14 cellular contexts compared by ENCODE assay signal in genomic region chr2:26913599-26914285, GRCh38. TPM values are rescaled to one million over a fixed set of nuclear protein-coding genes. Genes with fewer than 3 reads are reported as not detected.
DNase-seq lines count a peak whose midpoint lies in the region; ATAC-seq and TF ChIP-seq lines count a peak whose summit lies in the region.
"Had no signal": no experiment of that assay in that cellular context is flagged by ENCODE, and none has a peak within 500 bp of the region (broad histone marks: within the 10 kb centered on the region; RNA-seq: fewer than 3 reads in every experiment).

No MANE protein-coding gene starts in this region.

- no TSS peak for BruUV-seq in A673 (replicated peaks; lab: Mats Ljungman, UMichigan)

- DNase-seq in A673 (ENCODE audit: low spot score): peak; percentile 29
- no peak for DNase-seq in WERI-Rb-1
- DNase-seq in fibroblast of peridontal ligament (ENCODE audit: extremely low read depth): peak; percentile 26
- peak; percentile 39 for DNase-seq in midbrain (lab: John Stamatoyannopoulos, UW)
- no peak for DNase-seq in mucosa of descending colon
- DNase-seq in mesenteric fat pad (ENCODE audit: low spot score): no peak
- no peak for DNase-seq in GM19238 (ENCODE audit: insufficient read length, low spot score)
- DNase-seq: activated naive CD8-positive, alpha-beta T cell treated with anti-CD3 and anti-CD28 coated beads, Interleukin-2, amount 50 U/mL, for 24 hours; NCI-H1436; ovary had no signal

- H3K9me3 ChIP-seq in A673 (ENCODE audit: low read depth, low read length, poor library complexity, severe bottlenecking) (no peaks in the 10 kb centered on the region), WERI-Rb-1 (ENCODE audit: severe bottlenecking) (no peaks in the 10 kb centered on the region), mucosa of descending colon (no peaks in the 10 kb centered on the region)
- H3K9me3 ChIP-seq: ovary had no signal

- H3K4me3 ChIP-seq in A673 (ENCODE audit: low read depth, low read length, poor library complexity, severe bottlenecking): no peak overlapping the region
- H3K4me3 ChIP-seq in WERI-Rb-1 (ENCODE audit: low read depth, low read length): no peak overlapping the region
- no peak overlapping the region for H3K4me3 ChIP-seq in mucosa of descending colon
- H3K4me3 ChIP-seq: ovary, SK-N-MC had no signal

- peak overlapping the region; percentile 66 for H3K27ac ChIP-seq in A673 (ENCODE audit: low read depth, low read length, poor library complexity, severe bottlenecking)
- H3K27ac ChIP-seq in WERI-Rb-1: peak overlapping the region; percentile 60
- H3K27ac ChIP-seq: ovary, SK-N-MC, VCaP had no signal

- intact Hi-C loops in A673 (cut with micrococcal nuclease; ENCODE audit: unreplicated experiment) (no loop called here), mucosa of descending colon (cut with DNase I, micrococcal nuclease) (no loop called here)

- H3K4me1 ChIP-seq in A673 (ENCODE audit: insufficient read depth, low read length, poor library complexity, severe bottlenecking) (peaks cover 46% of the 10 kb centered on the region), mucosa of descending colon (ENCODE audit: low read depth) (no peaks in the 10 kb centered on the region)

- no peaks in the 10 kb centered on the region for H3K27me3 ChIP-seq in A673 (replicated peaks; ENCODE audit: insufficient read depth, low read depth, low read length, poor library complexity)
- H3K27me3 ChIP-seq in WERI-Rb-1 (ENCODE audit: insufficient read depth, low read depth, severe bottlenecking): no peaks in the 10 kb centered on the region
- H3K27me3 ChIP-seq: ovary had no signal

- CTCF ChIA-PET in A673 (lab: Charles Lee): interaction anchor here (2.9 kb wide), 1 partner anchor 9 kb away, joined by 17 read pairs; no protein-coding TSS in a partner anchor

- ATAC-seq in mucosa of descending colon (no peak), HG03175 (IDR thresholded peaks at IDR 0.05; ENCODE audit: unreplicated experiment) (no peak)
- ATAC-seq: activated naive CD8-positive, alpha-beta T cell treated with anti-CD3 and anti-CD28 coated beads, Interleukin-2, amount 50 U/mL, for 24 hours had no signal

- POLR2A ChIA-PET in A673 (lab: Charles Lee; ENCODE audit: low non-redundant PET): no interaction called here

- no peak for TF ChIP-seq CTCF in A673 (conservative IDR thresholded peaks at IDR 0.05; ENCODE audit: low read depth, low read length)
- no peak for TF ChIP-seq CTCF in WERI-Rb-1 (IDR thresholded peaks at IDR 0.05; ENCODE audit: low read depth, low read length)
- TF ChIP-seq CTCF in mucosa of descending colon (IDR thresholded peaks at IDR 0.05): no peak

- peaks cover 24% of the 10 kb centered on the region for H3K36me3 ChIP-seq in A673 (ENCODE audit: insufficient read depth, low read length, poor library complexity, severe bottlenecking)
- peaks cover 60% of the 10 kb centered on the region for H3K36me3 ChIP-seq in WERI-Rb-1
- no peaks in the 10 kb centered on the region for H3K36me3 ChIP-seq in mucosa of descending colon (ENCODE audit: low read depth)
- H3K36me3 ChIP-seq: ovary had no signal

RNA-seq across cellular contexts. Expression of gene MAPRE3, which starts 56.7 kb away (rescaled TPM):
- total RNA-seq in A673 (2021): 8.4 and 9.0 TPM in 2 replicates
- total RNA-seq in mucosa of descending colon: 10 to 100 TPM; 23.9 to 36.1 (median 35.6) TPM
- 65.2 TPM for total RNA-seq in mesenteric fat pad
- total RNA-seq: OCI-LY7 had no signal

Comparison
In these comparisons a context has a peak if more than half of its experiments do, and no peak if none do; other contexts are left out.
1. DNase-seq: peak in A673 (single experiment), fibroblast of peridontal ligament (single experiment) and midbrain (single experiment); none in WERI-Rb-1 (single experiment), mucosa of descending colon (0 of 3), mesenteric fat pad (single experiment) and GM19238 (single experiment).